Comparison of ENCODE assay signal across 8 cellular contexts in the genomic region with DNA sequence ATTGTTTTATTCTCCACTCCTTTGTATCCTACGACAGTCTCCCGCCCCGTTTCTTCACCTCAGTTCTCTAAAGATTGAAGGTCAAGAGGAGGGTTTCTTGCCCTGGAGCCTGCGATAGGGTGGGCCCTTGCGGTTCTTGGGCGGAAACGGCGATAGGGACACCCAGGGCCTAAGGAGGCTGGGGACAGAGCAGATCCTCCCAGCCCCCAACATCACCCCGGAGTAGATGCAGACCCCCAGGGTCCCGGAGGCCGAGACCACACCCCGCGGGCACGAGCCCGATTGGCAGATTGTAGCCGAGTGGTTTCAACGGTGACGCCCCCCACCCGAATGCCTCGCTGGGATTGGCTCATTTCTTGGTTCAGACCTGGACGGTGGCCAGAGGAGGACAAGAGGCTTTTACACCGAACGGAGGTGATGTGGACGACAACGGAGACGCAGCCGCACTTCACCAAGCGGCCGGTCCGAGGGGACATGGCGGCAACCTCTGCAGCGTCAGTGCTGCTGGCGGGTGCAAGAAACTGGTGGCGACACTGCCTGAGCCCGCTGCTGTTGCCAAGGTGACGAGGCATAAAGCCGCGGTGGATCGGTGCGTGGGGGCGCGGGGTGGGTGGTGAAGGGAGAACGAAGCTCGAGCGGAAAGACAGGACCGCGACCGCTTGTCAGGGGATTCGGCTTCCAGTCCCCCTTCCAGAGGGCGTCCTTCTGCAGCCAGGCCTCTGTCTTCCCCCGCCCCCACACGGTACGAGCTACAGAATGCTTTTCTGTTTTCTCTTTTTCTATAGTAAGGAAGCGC.
DNase-seq lines count a peak whose midpoint lies in the region; ATAC-seq, FAIRE-seq and TF ChIP-seq lines count a peak whose summit lies in the region.

No MANE protein-coding gene starts in this region.

- H3K27ac ChIP-seq in RWPE2 (ENCODE audit: poor library complexity, severe bottlenecking): no peak overlapping the region

- peaks cover 8% of the 10 kb centered on the region for H3K36me3 Mint-ChIP-seq in nephron (ENCODE audit: low read depth)

- H3K27me3 ChIP-seq in RWPE2 (ENCODE audit: insufficient read depth, poor library complexity, severe bottlenecking): no peaks in the 10 kb centered on the region

- no peak for TF ChIP-seq CTCF in D721Med (IDR thresholded peaks at IDR 0.05; ENCODE audit: insufficient read depth, missing control alignments)
- no peak for TF ChIP-seq CTCF in RWPE2 (IDR thresholded peaks at IDR 0.05; ENCODE audit: poor library complexity, severe bottlenecking)
- no peak for TF ChIP-seq CTCF in nephron (IDR thresholded peaks at IDR 0.05; ENCODE audit: unreplicated experiment in 3 of 3)

- H3K36me3 ChIP-seq in RWPE2 (ENCODE audit: low read depth): no peaks in the 10 kb centered on the region

- peaks cover 16% of the 10 kb centered on the region for H3K9me3 Mint-ChIP-seq in nephron

- H3K4me1 Mint-ChIP-seq in nephron: peaks cover 30% of the 10 kb centered on the region

- peak overlapping the region; percentile 50 for H3K4me3 ChIP-seq in RWPE2 (ENCODE audit: severe bottlenecking)

- peaks cover 2% of the 10 kb centered on the region for H3K9me3 ChIP-seq in RWPE2 (ENCODE audit: severe bottlenecking)

- ATAC-seq in GM21723 (IDR thresholded peaks at IDR 0.05; ENCODE audit: unreplicated experiment) (peak; percentile 85), RWPE2 (ENCODE audit: low read depth) (peak; percentile 86)
- ATAC-seq in stimulated activated naive CD8-positive, alpha-beta T cell treated with anti-CD3 and anti-CD28 coated beads, Interleukin-15, Interleukin-2, amounts not matched to agents 100 U/mL and 50 U/mL, for 24 hours: peak; percentile 96

- peak; percentile 78 for DNase-seq in D721Med (ENCODE audit: insufficient read length, low spot score)
- DNase-seq in LoVo (ENCODE audit: low spot score): peak; percentile 88
- DNase-seq in RWPE2 (ENCODE audit: low spot score): peak; percentile 83
- DNase-seq in activated effector memory CD4-positive, alpha-beta T cell treated with Interleukin-2 at 50 U/mL for 16 hours: peak; percentile 47
- DNase-seq in fibroblast of the conjunctiva (ENCODE audit: low read depth): peak; percentile 58
- DNase-seq in stimulated activated naive CD8-positive, alpha-beta T cell treated with anti-CD3 and anti-CD28 coated beads, Interleukin-15, Interleukin-2, amounts not matched to agents 100 U/mL and 50 U/mL, for 24 hours: peak; percentile 83

- H3K4me3 Mint-ChIP-seq in nephron: peak overlapping the region; percentile 87 to 95 (median 92)

- no peaks in the 10 kb centered on the region for H3K4me1 ChIP-seq in RWPE2 (ENCODE audit: insufficient read depth, poor library complexity, severe bottlenecking)

- peaks cover 4% of the 10 kb centered on the region for H3K27me3 Mint-ChIP-seq in nephron (ENCODE audit: low read depth)

- FAIRE-seq in D721Med (lab: Jason Lieb, UNC): peak; percentile 63

- H3K27ac Mint-ChIP-seq in nephron: peak overlapping the region; percentile 76 to 98 (median 85)
